ENCODE assay signal across 8 cellular contexts in genomic region chr1:236523704-236524141, GRCh38. TPM values are rescaled to one million over a fixed set of nuclear protein-coding genes. Genes with fewer than 3 reads are reported as not detected.
DNase-seq lines count a peak whose midpoint lies in the region; FAIRE-seq and TF ChIP-seq lines count a peak whose summit lies in the region.

Gene LGALS8 (plus strand): TSS chr1:236523982. CDS start chr1:236526071, 2,089 bp downstream.

- H3K4me1 ChIP-seq in right atrium auricular region = peaks cover 0 to 17% of the 10 kb centered on the region in 2 donors

- H3K9me3 ChIP-seq in right atrium auricular region = no peaks in the 10 kb centered on the region

- peaks cover 29% of the 10 kb centered on the region for H3K36me3 ChIP-seq in right atrium auricular region

- peak within 1 kb of the TSS; percentile 90 to 95 for H3K27ac ChIP-seq in right atrium auricular region

- in situ Hi-C loops in G401 (cut with HindIII; ENCODE audit: low sequenced_read_pairs) = no loop called here

- no peaks in the 10 kb centered on the region for H3K27me3 ChIP-seq in right atrium auricular region

- DNase-seq in G401 (ENCODE audit: low spot score) (peak; percentile 84), GOT3 (lab: John Stamatoyannopoulos, UW) (peak; percentile 43), LoVo (ENCODE audit: low spot score) (peak; percentile 70), T-helper 2 cell (peak; percentile 65 to 94 (median 81)), amygdala (lab: John Stamatoyannopoulos, UW) (peak; percentile 15 to 86 (median 71)), right atrium auricular region (ENCODE audit: low spot score) (peak; percentile 93), putamen (ENCODE audit: low spot score) (peak; percentile 82), urothelium cell line (ENCODE audit: low spot score) (peak; percentile 89)

- H3K4me3 ChIP-seq in right atrium auricular region = peak within 1 kb of the TSS; percentile 80 to 85

- TF ChIP-seq CTCF in right atrium auricular region (IDR thresholded peaks at IDR 0.05) = no peak

- no peak for FAIRE-seq in urothelium cell line (lab: Jason Lieb, UNC)

RNA-seq across cellular contexts. Expression of gene LGALS8, which starts in this region (rescaled TPM):
- total RNA-seq in G401 (2014; rRNA removed; shearing (Covaris generic)) = 26.2 and 32.0 TPM in 2 replicates
- total RNA-seq in right atrium auricular region = 100 to 1,000 TPM; 103 to 113 TPM

Comparison
In these comparisons a context has a peak if more than half of its experiments do, and no peak if none do; other contexts are left out.
1. Peak in every context shown above with its lines: DNase-seq, H3K4me3 ChIP-seq and H3K27ac ChIP-seq.
2. DNase-seq: peak in every context shown above with its lines; median percentile 93 in right atrium auricular region; 89 in urothelium cell line; 84 in G401; 82 in putamen; 81 in T-helper 2 cell; 71 in amygdala; 70 in LoVo; 43 in GOT3.